Comparison of ENCODE assay signal across 8 cellular contexts in the genomic region with DNA sequence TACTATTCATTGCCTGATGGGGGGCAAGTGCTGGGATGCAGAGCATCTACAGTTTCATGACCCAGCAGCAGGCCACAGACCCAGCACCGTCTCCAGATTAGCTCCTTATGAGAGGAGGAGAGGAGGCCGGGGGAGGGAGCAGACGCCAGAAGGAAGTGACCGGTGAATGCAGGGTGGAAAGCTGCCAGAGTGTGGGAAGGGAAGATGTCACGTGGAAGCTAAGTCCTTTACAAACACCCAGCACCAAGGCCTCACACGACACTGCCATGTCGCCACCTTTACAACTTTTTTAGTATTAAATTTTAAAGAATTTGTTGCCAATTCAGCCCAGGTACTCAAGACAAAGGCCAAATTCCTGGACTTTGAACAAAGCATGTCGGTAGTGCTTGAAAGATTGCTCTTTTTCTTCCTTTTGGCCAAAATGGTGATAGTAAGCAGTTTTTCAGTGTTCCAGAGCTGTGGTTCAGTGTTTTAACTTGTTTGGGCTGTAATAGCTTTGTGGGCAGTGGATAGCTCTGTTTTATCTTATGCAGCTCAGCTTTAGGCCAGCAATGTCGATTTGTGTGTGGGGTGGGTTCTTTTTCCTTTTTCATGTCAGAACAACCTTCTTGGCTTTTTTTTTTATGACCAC. TPM values are rescaled to one million over a fixed set of nuclear protein-coding genes. Genes with fewer than 3 reads are reported as not detected.
DNase-seq lines count a peak whose midpoint lies in the region; ATAC-seq and TF ChIP-seq lines count a peak whose summit lies in the region.

No MANE protein-coding gene starts in this region.

- H3K27ac ChIP-seq in ACC112 (ENCODE audit: low read depth, low read length) = peak overlapping the region; percentile 57
- peak overlapping the region in 3 of 4 donors; percentile 67 to 70 (median 68) for H3K27ac ChIP-seq in esophagus squamous epithelium
- H3K27ac ChIP-seq in PC-9 = no peak overlapping the region

- no peaks in the 10 kb centered on the region for H3K9me3 Mint-ChIP-seq in nephron progenitor cell
- H3K9me3 Mint-ChIP-seq in activated naive CD8-positive, alpha-beta T cell treated with anti-CD3 and anti-CD28 coated beads for 36 hours = no peaks in the 10 kb centered on the region

- no peaks in the 10 kb centered on the region for H3K9me3 ChIP-seq in esophagus squamous epithelium
- no peaks in the 10 kb centered on the region for H3K9me3 ChIP-seq in PC-9 (ENCODE audit: insufficient read depth, low read depth)

- no peak overlapping the region for H3K4me3 Mint-ChIP-seq in nephron progenitor cell
- no peak overlapping the region for H3K4me3 Mint-ChIP-seq in activated naive CD8-positive, alpha-beta T cell treated with anti-CD3 and anti-CD28 coated beads for 36 hours

- peaks cover 65% of the 10 kb centered on the region for H3K4me1 Mint-ChIP-seq in nephron progenitor cell
- H3K4me1 Mint-ChIP-seq in activated naive CD8-positive, alpha-beta T cell treated with anti-CD3 and anti-CD28 coated beads for 36 hours = peaks cover 18% of the 10 kb centered on the region

- H3K36me3 ChIP-seq in ACC112 (ENCODE audit: insufficient read depth, low read length) (peaks cover 23% of the 10 kb centered on the region), esophagus squamous epithelium (peaks cover 0 to 55% (median 8%) of the 10 kb centered on the region in 3 donors), PC-9 (ENCODE audit: low read depth) (no peaks in the 10 kb centered on the region)

- no TSS peak for BruUV-seq in PC-9 (replicated peaks; lab: Mats Ljungman, UMichigan)

- H3K27me3 ChIP-seq in ACC112 (ENCODE audit: insufficient read depth, low read length) (no peaks in the 10 kb centered on the region), esophagus squamous epithelium (no peaks in the 10 kb centered on the region), PC-9 (ENCODE audit: insufficient read depth, low read depth) (no peaks in the 10 kb centered on the region)

- TF ChIP-seq CTCF in esophagus squamous epithelium (IDR thresholded peaks at IDR 0.05) = no peak
- no peak for TF ChIP-seq CTCF in nephron progenitor cell (IDR thresholded peaks at IDR 0.05)
- TF ChIP-seq CTCF in GM13977 (IDR thresholded peaks at IDR 0.05; ENCODE audit: extremely low read depth, insufficient read depth, missing control alignments) = no peak
- no peak for TF ChIP-seq CTCF in PC-9 (conservative IDR thresholded peaks at IDR 0.05)

- H2AFZ ChIP-seq in ACC112 (ENCODE audit: low read length, unreplicated experiment) = no peak overlapping the region
- no peak overlapping the region for H2AFZ ChIP-seq in PC-9

- H3K4me2 ChIP-seq in PC-9 = no peak overlapping the region

- peaks cover 44% of the 10 kb centered on the region for H3K4me1 ChIP-seq in ACC112 (ENCODE audit: control insufficient read depth, insufficient read depth, low read length, unreplicated experiment)
- peaks cover 10 to 78% (median 14%) of the 10 kb centered on the region in 3 donors for H3K4me1 ChIP-seq in esophagus squamous epithelium
- no peaks in the 10 kb centered on the region for H3K4me1 ChIP-seq in PC-9 (replicated peaks; ENCODE audit: insufficient read depth)

- CTCF ChIA-PET in PC-9 (lab: Charles Lee) = interaction anchor here (0.7 kb wide), 1 partner anchor 68 kb away, joined by 4 read pairs; no protein-coding TSS in a partner anchor

- in situ Hi-C loops in SK-MEL-5 (cut with HindIII; ENCODE audit: low pct_unique_long_range_greater_than_20kb, low sequenced_read_pairs) (no loop called here), GM13977 (cut with MboI; ENCODE audit: low pct_unique_long_range_greater_than_20kb, low sequenced_read_pairs, unreplicated experiment) (no loop called here)

- H3K4me3 ChIP-seq in ACC112 (ENCODE audit: low read depth, low read length) = no peak overlapping the region
- H3K4me3 ChIP-seq in esophagus squamous epithelium = no peak overlapping the region
- no peak overlapping the region for H3K4me3 ChIP-seq in PC-9

- H3K36me3 Mint-ChIP-seq in nephron progenitor cell (ENCODE audit: low read depth) = peaks cover 11% of the 10 kb centered on the region
- peaks cover 4% of the 10 kb centered on the region for H3K36me3 Mint-ChIP-seq in activated naive CD8-positive, alpha-beta T cell treated with anti-CD3 and anti-CD28 coated beads for 36 hours

- WGBS in esophagus squamous epithelium, 2 donors = 42 to 54% methylated on average over 9 of the region's 9 CpGs

- no peaks in the 10 kb centered on the region for H3F3A ChIP-seq in PC-9 (ENCODE audit: insufficient read depth, low read depth)

- no peaks in the 10 kb centered on the region for H3K27me3 Mint-ChIP-seq in nephron progenitor cell (ENCODE audit: low read depth, poor library complexity)
- no peaks in the 10 kb centered on the region for H3K27me3 Mint-ChIP-seq in activated naive CD8-positive, alpha-beta T cell treated with anti-CD3 and anti-CD28 coated beads for 36 hours

- ATAC-seq in GM21528 (IDR thresholded peaks at IDR 0.05; ENCODE audit: low FRiP score, unreplicated experiment) = no peak

- TF ChIP-seq POLR2A in esophagus squamous epithelium (IDR thresholded peaks at IDR 0.05) = no peak

- peaks cover 74% of the 10 kb centered on the region for H3K79me2 ChIP-seq in ACC112 (ENCODE audit: control insufficient read depth, insufficient read depth, low read length, unreplicated experiment)
- no peaks in the 10 kb centered on the region for H3K79me2 ChIP-seq in PC-9 (ENCODE audit: low read depth)

- no peaks in the 10 kb centered on the region for H3K9me2 ChIP-seq in PC-9 (ENCODE audit: insufficient read depth)

- H3K27ac Mint-ChIP-seq in nephron progenitor cell = peak overlapping the region; percentile 97
- H3K27ac Mint-ChIP-seq in activated naive CD8-positive, alpha-beta T cell treated with anti-CD3 and anti-CD28 coated beads for 36 hours = no peak overlapping the region

- H4K20me1 ChIP-seq in PC-9 (ENCODE audit: insufficient read depth) = no peaks in the 10 kb centered on the region

- POLR2A ChIA-PET in PC-9 (lab: Charles Lee; ENCODE audit: unreplicated experiment) = interaction anchor here (0.6 kb wide), 1 partner anchor 72 kb away, joined by 6 read pairs; no protein-coding TSS in a partner anchor

- DNase-seq in SK-MEL-5 (ENCODE audit: low read depth, low spot score) = peak; percentile 64
- DNase-seq in esophagus squamous epithelium (lab: John Stamatoyannopoulos, UW) = no peak
- DNase-seq in nephron progenitor cell = peak; percentile 16
- no peak for DNase-seq in GM13977 (ENCODE audit: low spot score)
- DNase-seq in PC-9 = no peak
- DNase-seq in activated naive CD8-positive, alpha-beta T cell treated with anti-CD3 and anti-CD28 coated beads for 36 hours = no peak

- intact Hi-C loops in esophagus squamous epithelium (cut with DNase I) (no loop called here), PC-9 (cut with micrococcal nuclease; ENCODE audit: unreplicated experiment) (no loop called here)

RNA-seq across cellular contexts. Expression of a gene that starts 58.2 kb away (rescaled TPM):
- total RNA-seq in SK-MEL-5 (2014; rRNA removed; shearing (Covaris generic)) = 106 and 122 TPM in 2 replicates
- polyA plus RNA-seq in SK-MEL-5 (2015; cell fraction: cytosol; rRNA removed) = 53.3 and 82.7 TPM in 2 replicates
- polyA plus RNA-seq in SK-MEL-5 (2015; cell fraction: nucleus; rRNA removed) = 50.6 and 68.8 TPM in 2 replicates
- total RNA-seq in esophagus squamous epithelium = 10 to 100 TPM; 15.6 to 54.4 (median 33.1) TPM
- total RNA-seq in PC-9 (2021) = 18.5 and 21.8 TPM in 2 replicates
- 10 to 100 TPM; 14.7 to 16.7 TPM for total RNA-seq in activated naive CD8-positive, alpha-beta T cell treated with anti-CD3 and anti-CD28 coated beads for 36 hours

Comparison
In these comparisons a context has a peak if more than half of its experiments do, and no peak if none do; other contexts are left out.
1. DNase-seq: peak in SK-MEL-5 (single experiment) and nephron progenitor cell (single experiment); none in esophagus squamous epithelium (single experiment), GM13977 (single experiment), PC-9 (0 of 2) and activated naive CD8-positive, alpha-beta T cell treated with anti-CD3 and anti-CD28 coated beads for 36 hours (single experiment).